In genomic region chr11:66542362-66542761, GRCh38 we compare ENCODE assay signal across 15 cellular contexts. TPM values are rescaled to one million over a fixed set of nuclear protein-coding genes. Genes with fewer than 3 reads are reported as not detected.
DNase-seq lines count a peak whose midpoint lies in the region; ATAC-seq and TF ChIP-seq lines count a peak whose summit lies in the region.
"Had no signal": no experiment of that assay in that cellular context is flagged by ENCODE, and none has a peak within 500 bp of the region (broad histone marks: within the 10 kb centered on the region; RNA-seq: fewer than 3 reads in every experiment).

No MANE protein-coding gene starts in this region.

- peaks cover 0 to 29% of the 10 kb centered on the region in 2 donors for H3K36me3 ChIP-seq in psoas muscle (ENCODE audit: insufficient read depth in 1 of 2, low read depth in 1 of 2)

- peak overlapping the region; percentile 29 for H3K27ac Mint-ChIP-seq in T-helper 1 cell treated with Interleukin-12 subunit alpha and Interleukin-12 subunit beta and Interleukin-4 antibody, amounts not matched to agents 30 μg/mL and 1 μg/mL, for 36 hours
- H3K27ac Mint-ChIP-seq in dendritic cell treated with granulocyte-macrophage colony-stimulating factor and Interleukin-4, amounts not matched to agents 40 ng/mL and 50 ng/mL, for 4 days = peak overlapping the region; percentile 76
- H3K27ac Mint-ChIP-seq: activated naive CD4-positive, alpha-beta T cell treated with anti-CD3 and anti-CD28 coated beads for 36 hours had no signal

- DNase-seq in T-helper 1 cell (no peak), NCI-H226 (peak; percentile 75), psoas muscle (no peak), OCI-M1 (lab: John Stamatoyannopoulos, UW) (no peak), Right ventricle myocardium inferior (ENCODE audit: missing footprints) (no peak), globus pallidus (ENCODE audit: low spot score) (no peak)
- DNase-seq: activated CD4-positive, CD25-positive, alpha-beta regulatory T cell; activated naive CD4-positive, alpha-beta T cell treated with anti-CD3 and anti-CD28 coated beads for 36 hours; heart left ventricle; NCI-H345; stimulated activated CD4-positive, alpha-beta T cell treated with anti-CD3 and anti-CD28 coated beads, Interleukin-1b, Interleukin-23, amount 100 ng/mL, for 48 hours; stomach had no signal

- no peaks in the 10 kb centered on the region for H3K27me3 Mint-ChIP-seq in T-helper 1 cell treated with Interleukin-12 subunit alpha and Interleukin-12 subunit beta and Interleukin-4 antibody, amounts not matched to agents 30 μg/mL and 1 μg/mL, for 36 hours (ENCODE audit: low read depth)
- H3K27me3 Mint-ChIP-seq in dendritic cell treated with granulocyte-macrophage colony-stimulating factor and Interleukin-4, amounts not matched to agents 40 ng/mL and 50 ng/mL, for 4 days = peaks cover 13% of the 10 kb centered on the region

- TF ChIP-seq CTCF in psoas muscle (IDR thresholded peaks at IDR 0.05) = no peak

- no peak overlapping the region for H3K4me3 ChIP-seq in psoas muscle
- H3K4me3 ChIP-seq: heart left ventricle, stomach had no signal

- H3K9me3 Mint-ChIP-seq in T-helper 1 cell treated with Interleukin-12 subunit alpha and Interleukin-12 subunit beta and Interleukin-4 antibody, amounts not matched to agents 30 μg/mL and 1 μg/mL, for 36 hours = no peaks in the 10 kb centered on the region
- H3K9me3 Mint-ChIP-seq in dendritic cell treated with granulocyte-macrophage colony-stimulating factor and Interleukin-4, amounts not matched to agents 40 ng/mL and 50 ng/mL, for 4 days = no peaks in the 10 kb centered on the region
- H3K9me3 Mint-ChIP-seq: activated naive CD4-positive, alpha-beta T cell treated with anti-CD3 and anti-CD28 coated beads for 36 hours had no signal

- no peaks in the 10 kb centered on the region for H3K27me3 ChIP-seq in psoas muscle (ENCODE audit: insufficient read depth in 3 of 3, low read length in 2 of 3)
- H3K27me3 ChIP-seq: heart left ventricle had no signal

- no peaks in the 10 kb centered on the region for H3K9me3 ChIP-seq in psoas muscle
- H3K9me3 ChIP-seq: heart left ventricle, stomach had no signal

- peaks cover 16% of the 10 kb centered on the region for H3K36me3 Mint-ChIP-seq in T-helper 1 cell treated with Interleukin-12 subunit alpha and Interleukin-12 subunit beta and Interleukin-4 antibody, amounts not matched to agents 30 μg/mL and 1 μg/mL, for 36 hours (ENCODE audit: low read depth)
- peaks cover 63% of the 10 kb centered on the region for H3K36me3 Mint-ChIP-seq in dendritic cell treated with granulocyte-macrophage colony-stimulating factor and Interleukin-4, amounts not matched to agents 40 ng/mL and 50 ng/mL, for 4 days (ENCODE audit: low read depth)

- H3K4me1 ChIP-seq in psoas muscle = peaks cover 27% of the 10 kb centered on the region

- intact Hi-C loops in dendritic cell treated with granulocyte-macrophage colony-stimulating factor and Interleukin-4, amounts not matched to agents 40 ng/mL and 50 ng/mL, for 4 days (cut with micrococcal nuclease) = no loop called here
- intact Hi-C loops in psoas muscle (cut with DNase I) = no loop called here
- intact Hi-C loops in Right ventricle myocardium inferior (cut with DNase I) = no loop called here

- no peak overlapping the region for H3K4me3 Mint-ChIP-seq in T-helper 1 cell treated with Interleukin-12 subunit alpha and Interleukin-12 subunit beta and Interleukin-4 antibody, amounts not matched to agents 30 μg/mL and 1 μg/mL, for 36 hours
- peak overlapping the region; percentile 11 for H3K4me3 Mint-ChIP-seq in dendritic cell treated with granulocyte-macrophage colony-stimulating factor and Interleukin-4, amounts not matched to agents 40 ng/mL and 50 ng/mL, for 4 days
- H3K4me3 Mint-ChIP-seq: activated naive CD4-positive, alpha-beta T cell treated with anti-CD3 and anti-CD28 coated beads for 36 hours had no signal

- WGBS in psoas muscle, 3 donors = 46 to 84% (median 57%) methylated on average over 10 of the region's 10 CpGs

- ATAC-seq in psoas muscle (no peak), Right ventricle myocardium inferior (no peak)
- ATAC-seq: heart left ventricle had no signal

- peak overlapping the region; percentile 36 for H3K27ac ChIP-seq in psoas muscle
- H3K27ac ChIP-seq: heart left ventricle, stomach had no signal

- peaks cover 22% of the 10 kb centered on the region for H3K4me1 Mint-ChIP-seq in T-helper 1 cell treated with Interleukin-12 subunit alpha and Interleukin-12 subunit beta and Interleukin-4 antibody, amounts not matched to agents 30 μg/mL and 1 μg/mL, for 36 hours (ENCODE audit: low read depth)
- H3K4me1 Mint-ChIP-seq in dendritic cell treated with granulocyte-macrophage colony-stimulating factor and Interleukin-4, amounts not matched to agents 40 ng/mL and 50 ng/mL, for 4 days (ENCODE audit: low read depth) = peaks cover 41% of the 10 kb centered on the region

RNA-seq across cellular contexts. Expression of gene ZDHHC24, which starts 3.5 kb away (rescaled TPM):
- 1 to 10 TPM; 3.9 to 6.5 (median 5.2) TPM for total RNA-seq in psoas muscle
- polyA plus RNA-seq in psoas muscle = 1 to 10 TPM; 5.4 to 7.6 (median 5.5) TPM
- total RNA-seq in Right ventricle myocardium inferior = 4.0 TPM

RNA-seq across cellular contexts. Expression of gene ACTN3, which starts 4.3 kb away (rescaled TPM):
- 100 to 1,000 TPM in 1 of 4 donors, 10 to 100 TPM in 2, 1 to 10 TPM in 1; 2.9 to 254 (median 78.4) TPM for total RNA-seq in psoas muscle
- 100 to 1,000 TPM in 1 of 3 donors, 10 to 100 TPM in 1, 1 to 10 TPM in 1; 8.7 to 531 (median 15.1) TPM for polyA plus RNA-seq in psoas muscle
- not detected for total RNA-seq in Right ventricle myocardium inferior
- total RNA-seq: heart left ventricle, liver, stomach had no signal
- polyA plus RNA-seq: liver had no signal

RNA-seq across cellular contexts. Expression of gene CTSF, which starts 26.0 kb away (rescaled TPM):
- total RNA-seq in psoas muscle = 10 to 100 TPM; 31.5 to 79.0 (median 50.3) TPM
- polyA plus RNA-seq in psoas muscle = 10 to 100 TPM; 16.5 to 33.0 (median 31.5) TPM
- total RNA-seq in Right ventricle myocardium inferior = 51.0 TPM

RNA-seq across cellular contexts. Expression of gene BBS1, which starts 31.9 kb away (rescaled TPM):
- total RNA-seq in psoas muscle = 10 to 100 TPM in 3 of 4 donors, 1 to 10 TPM in 1; 8.4 to 15.3 (median 12.1) TPM
- polyA plus RNA-seq in psoas muscle = 10 to 100 TPM in 1 of 3 donors, 1 to 10 TPM in 2; 4.4 to 13.8 (median 5.0) TPM
- total RNA-seq in Right ventricle myocardium inferior = 20.9 TPM

RNA-seq across cellular contexts. Expression of gene CCDC87, which starts 50.5 kb away (rescaled TPM):
- under 1 TPM in 3 of 4 donors, not detected in 1; 0.36 to 0.46 (median 0.36) TPM for total RNA-seq in psoas muscle
- 1 to 10 TPM in 1 of 3 donors, under 1 TPM in 2; 0.06 to 1.1 (median 0.20) TPM for polyA plus RNA-seq in psoas muscle
- total RNA-seq in Right ventricle myocardium inferior = 0.27 TPM
